1 cellular context compared by ENCODE assay signal in genomic region chr19:47120461-47120860, GRCh38.
A peak's percentile ranks its signal among the peaks of the same experiment; 100 is the strongest.
TF ChIP-seq lines count a peak whose summit lies in the region.

No MANE protein-coding gene starts in this region.

TF ChIP-seq in IMR-90, 13 proteins besides CTCF, POLR2A, EP300 and RAD21:
- TF ChIP-seq ELK1 (IDR thresholded peaks at IDR 0.05; ENCODE audit: borderline replicate concordance, low read depth, low read length) (no peak), NFE2L2 (IDR thresholded peaks at IDR 0.05; ENCODE audit: low read depth, low read length) (no peak), MXI1 (IDR thresholded peaks at IDR 0.05; ENCODE audit: borderline replicate concordance, low read depth, low read length) (no peak), BHLHE40 (IDR thresholded peaks at IDR 0.05; ENCODE audit: low read depth, low read length) (no peak), CEBPB (IDR thresholded peaks at IDR 0.05; ENCODE audit: low read depth, low read length) (0 out of 2 replicates have a peak, but pooled peaks have one; percentile 3), FOS (IDR thresholded peaks at IDR 0.05; ENCODE audit: low read depth, low read length) (no peak), RFX5 (IDR thresholded peaks at IDR 0.05; ENCODE audit: low read depth, low read length) (no peak)
